In genomic region chr17:28597606-28598383, GRCh38 we compare ENCODE assay signal across 1 cellular context.
TF ChIP-seq lines count a peak whose summit lies in the region.

No MANE protein-coding gene starts in this region.

TF ChIP-seq in A549, 52 proteins besides CTCF, POLR2A, EP300 and RAD21 (continued from another document):
- TF ChIP-seq E2F6 (IDR thresholded peaks at IDR 0.05; ENCODE audit: borderline replicate concordance, low read depth) = no peak
